Comparison of ENCODE assay signal across 20 cellular contexts in the genomic region with DNA sequence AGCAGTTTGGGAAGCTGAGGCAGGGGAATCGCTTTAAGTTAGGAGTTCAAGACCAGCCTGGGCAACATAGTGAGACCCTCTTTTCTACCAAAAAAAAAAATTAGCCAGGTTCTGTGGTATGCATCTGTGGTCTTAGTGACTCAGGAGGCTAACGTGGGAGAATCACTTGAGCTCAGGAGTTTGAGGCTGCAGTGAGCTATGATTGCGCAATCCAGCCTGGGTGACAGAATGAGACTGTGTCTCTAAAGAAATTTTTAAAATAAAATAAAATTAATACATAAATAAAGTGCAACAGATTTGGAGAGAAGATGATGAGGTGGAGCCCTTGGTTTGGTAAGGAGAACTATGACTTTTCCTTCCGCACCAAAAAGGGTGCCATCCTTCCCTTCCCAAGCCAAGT.
DNase-seq lines count a peak whose midpoint lies in the region; ATAC-seq, FAIRE-seq and TF ChIP-seq lines count a peak whose summit lies in the region.
"Had no signal": no experiment of that assay in that cellular context is flagged by ENCODE, and none has a peak within 500 bp of the region (broad histone marks: within the 10 kb centered on the region; RNA-seq: fewer than 3 reads in every experiment).

No MANE protein-coding gene starts in this region.

- H3K4me1 ChIP-seq in A549 (no peaks in the 10 kb centered on the region), IMR-90 (ENCODE audit: control insufficient read depth, insufficient read depth, low read length) (no peaks in the 10 kb centered on the region), H1 (replicated peaks in 1 of 4; ENCODE audit: control insufficient read depth in 3 of 4, insufficient read depth in 4 of 4, low read length in 3 of 4) (no peaks in the 10 kb centered on the region)
- H3K4me1 ChIP-seq: BLaER1, Caco-2, HAP-1 had no signal

- H2BK12ac ChIP-seq in H1 (ENCODE audit: low read depth, low read length): no peak overlapping the region

- in situ Hi-C loops in IMR-90 (cut with MboI; ENCODE audit: low sequenced_read_pairs): no loop called here

- BruUV-seq in IMR-90 (replicated peaks; lab: Mats Ljungman, UMichigan): no TSS peak

- H3K56ac ChIP-seq in IMR-90 (ENCODE audit: extremely low read depth, insufficient read depth, low read length) (no peak overlapping the region), H1 (replicated peaks; ENCODE audit: insufficient read length, low read depth, low read length) (no peak overlapping the region)

- H4K20me1 ChIP-seq in IMR-90 (ENCODE audit: insufficient read depth, low read length) (no peaks in the 10 kb centered on the region), H1 (replicated peaks in 1 of 2; ENCODE audit: control insufficient read depth in 1 of 2, insufficient read depth in 2 of 2, low read length in 2 of 2) (no peaks in the 10 kb centered on the region)
- H4K20me1 ChIP-seq: BLaER1 had no signal

- TF ChIP-seq RAD21 in A549 (conservative IDR thresholded peaks at IDR 0.05 in 1 of 2, IDR thresholded peaks at IDR 0.05 in 1 of 2) (no peak), IMR-90 (IDR thresholded peaks at IDR 0.05; ENCODE audit: low read length) (no peak), H1 (IDR thresholded peaks at IDR 0.05 in 1 of 2, conservative IDR thresholded peaks at IDR 0.05 in 1 of 2; ENCODE audit: low read depth in 2 of 2, low read length in 2 of 2) (no peak)

- H4K5ac ChIP-seq in IMR-90 (ENCODE audit: low read depth, low read length): no peak overlapping the region
- no peak overlapping the region for H4K5ac ChIP-seq in H1 (ENCODE audit: insufficient read length, low read depth, low read length)

- ATAC-seq in A549: no peak
- ATAC-seq in IMR-90 (ENCODE audit: low read depth): no peak
- ATAC-seq: CD8-positive, alpha-beta T cell; GM23338 had no signal

- H3K27me3 ChIP-seq in IMR-90 (ENCODE audit: control insufficient read depth, insufficient read depth, low read length) (no peaks in the 10 kb centered on the region), H1 (replicated peaks in 1 of 4; ENCODE audit: control insufficient read depth in 3 of 4, extremely low read depth in 1 of 4, insufficient read depth in 3 of 4, low read length in 3 of 4) (no peaks in the 10 kb centered on the region)
- H3K27me3 ChIP-seq: BLaER1 had no signal

- CTCF ChIA-PET in A549 (lab: Yijun Ruan, JAX): no interaction called here
- CTCF ChIA-PET in IMR-90 (lab: Yijun Ruan, JAX): no interaction called here
- CTCF ChIA-PET in H1 (lab: Charles Lee; ENCODE audit: partially characterized antibody): interaction anchor here (0.6 kb wide), 1 partner anchor 552 kb away, joined by 3 read pairs; no protein-coding TSS in a partner anchor

- no peaks in the 10 kb centered on the region for H3K79me1 ChIP-seq in IMR-90 (ENCODE audit: low read depth in 1 of 2, low read length in 2 of 2)
- H3K79me1 ChIP-seq in H1 (ENCODE audit: low read depth, low read length): no peaks in the 10 kb centered on the region

- H3K9me1 ChIP-seq in IMR-90 (ENCODE audit: insufficient read depth, low read length): no peaks in the 10 kb centered on the region

- H3K79me2 ChIP-seq in H1 (ENCODE audit: control insufficient read depth in 1 of 2, insufficient read depth in 2 of 2, low read length in 2 of 2): no peaks in the 10 kb centered on the region

- no peak overlapping the region for H2AFZ ChIP-seq in IMR-90 (replicated peaks; ENCODE audit: low read length, poor library complexity)
- no peak overlapping the region for H2AFZ ChIP-seq in H1 (ENCODE audit: low read length)
- H2AFZ ChIP-seq: GM23338 had no signal

- H3K23me2 ChIP-seq in H1 (ENCODE audit: low read depth, low read length): no peaks in the 10 kb centered on the region

- no peak overlapping the region for H4K91ac ChIP-seq in IMR-90 (ENCODE audit: insufficient read depth, low read depth, low read length)
- H4K91ac ChIP-seq in H1 (replicated peaks; ENCODE audit: insufficient read length, low read length): no peak overlapping the region

- H2AK9ac ChIP-seq in IMR-90 (replicated peaks; ENCODE audit: low read depth, low read length, poor library complexity): no peak overlapping the region

- H3K23ac ChIP-seq in IMR-90 (ENCODE audit: low read depth, low read length): no peak overlapping the region
- H3K23ac ChIP-seq in H1 (ENCODE audit: insufficient read length): no peak overlapping the region

- POLR2A ChIA-PET in A549 (lab: Yijun Ruan, JAX): no interaction called here
- POLR2A ChIA-PET in IMR-90 (lab: Charles Lee; ENCODE audit: unreplicated experiment): no interaction called here
- POLR2A ChIA-PET in H1 (lab: Charles Lee; ENCODE audit: partially characterized antibody): no interaction called here

- H2BK20ac ChIP-seq in IMR-90 (ENCODE audit: low read depth, low read length): no peak overlapping the region
- H2BK20ac ChIP-seq in H1 (ENCODE audit: low read length): no peak overlapping the region

- H4K8ac ChIP-seq in IMR-90 (ENCODE audit: low read depth in 2 of 2, low read length in 2 of 2) (no peak overlapping the region), H1 (ENCODE audit: extremely low read depth, insufficient read depth, low read length) (no peak overlapping the region)

- no peak overlapping the region for H3K27ac ChIP-seq in A549
- H3K27ac ChIP-seq in IMR-90 (ENCODE audit: insufficient read depth, low read length): no peak overlapping the region
- no peak overlapping the region for H3K27ac ChIP-seq in H1 (ENCODE audit: low read depth, low read length)
- H3K27ac ChIP-seq: BLaER1, C4-2B had no signal

- H2BK15ac ChIP-seq in IMR-90 (ENCODE audit: low read depth, low read length) (no peak overlapping the region), H1 (ENCODE audit: low read length) (no peak overlapping the region)

- TF ChIP-seq CTCF in A549 (IDR thresholded peaks at IDR 0.05) (no peak), IMR-90 (conservative IDR thresholded peaks at IDR 0.05; ENCODE audit: low read depth, low read length) (no peak), NB4 (IDR thresholded peaks at IDR 0.05; ENCODE audit: low read depth, low read length) (no peak), H1 (IDR thresholded peaks at IDR 0.05; ENCODE audit: control extremely low read depth in 1 of 3, insufficient read depth in 1 of 3, low read depth in 1 of 3, low read length in 3 of 3) (no peak)

- intact Hi-C loops in IMR-90 (cut with micrococcal nuclease): no loop called here

- TF ChIP-seq POLR2A in A549 (IDR thresholded peaks at IDR 0.05; ENCODE audit: low read length): no peak
- no peak for TF ChIP-seq POLR2A in IMR-90 (IDR thresholded peaks at IDR 0.05; ENCODE audit: low read depth, low read length)
- no peak for TF ChIP-seq POLR2A in NB4 (IDR thresholded peaks at IDR 0.05; ENCODE audit: extremely low read depth, insufficient read length)
- TF ChIP-seq POLR2A in H1 (IDR thresholded peaks at IDR 0.05; ENCODE audit: control extremely low read depth in 1 of 2, low read depth in 2 of 2, low read length in 2 of 2): no peak
- TF ChIP-seq POLR2A in GM12891 (IDR thresholded peaks at IDR 0.05; ENCODE audit: low read depth, low read length): no peak

- no peak overlapping the region for H2BK5ac ChIP-seq in IMR-90 (ENCODE audit: low read depth, low read length, poor library complexity, severe bottlenecking)
- H2BK5ac ChIP-seq in H1 (ENCODE audit: low read depth, low read length): no peak overlapping the region

- 24% methylated on average over 4 of the region's 4 CpGs for WGBS in A549 (ENCODE audit: missing lambda C conversion rate)
- no CpG with 5 or more reads among the region's 4 CpGs for WGBS in IMR-90 (ENCODE audit: extremely low coverage in 2 of 2, insufficient read length in 1 of 2), 2 experiments
- WGBS in H1 (ENCODE audit: extremely low coverage in 1 of 2, insufficient coverage in 1 of 2, insufficient read length in 1 of 2, insufficient replicate concordance in 2 of 2, low coverage in 1 of 2, low lambda C conversion rate in 2 of 2, missing lambda C conversion rate in 1 of 2), 2 experiments: 94% methylated on average over 4 of the region's 4 CpGs; no CpG with 5 or more reads in 1 of the 2 experiments

- H3K9ac ChIP-seq in IMR-90 (ENCODE audit: low read depth, low read length): no peak overlapping the region
- no peak overlapping the region for H3K9ac ChIP-seq in H1 (replicated peaks in 1 of 4; ENCODE audit: extremely low read depth in 1 of 4, low read depth in 3 of 4, low read length in 3 of 4)
- H3K9ac ChIP-seq: BLaER1 had no signal

- H3K14ac ChIP-seq in IMR-90 (replicated peaks; ENCODE audit: low read depth, low read length) (no peak overlapping the region), H1 (ENCODE audit: insufficient read length) (no peak overlapping the region)

- H2BK120ac ChIP-seq in IMR-90 (ENCODE audit: low read depth, low read length) (no peak overlapping the region), H1 (replicated peaks; ENCODE audit: low read depth, low read length) (no peak overlapping the region)

- no peak for FAIRE-seq in A549 (lab: Jason Lieb, UNC)
- FAIRE-seq in H1 (lab: Jason Lieb, UNC): no peak
- no peak for FAIRE-seq in GM12891 (lab: Jason Lieb, UNC)
- FAIRE-seq: G401.6, GM18507, H54 had no signal

- no peak overlapping the region for H2AK5ac ChIP-seq in IMR-90 (ENCODE audit: low read depth, low read length)
- H2AK5ac ChIP-seq in H1 (ENCODE audit: low read depth, low read length): no peak overlapping the region

- H3K36me3 ChIP-seq in IMR-90 (ENCODE audit: control insufficient read depth, insufficient read depth, low read length) (no peaks in the 10 kb centered on the region), H1 (ENCODE audit: control insufficient read depth in 2 of 4, insufficient read depth in 4 of 4, low read length in 3 of 4) (no peaks in the 10 kb centered on the region)
- H3K36me3 ChIP-seq: BLaER1, HAP-1 had no signal

- H3K4ac ChIP-seq in IMR-90 (ENCODE audit: low read depth, low read length): no peak overlapping the region
- no peak overlapping the region for H3K4ac ChIP-seq in H1 (replicated peaks; ENCODE audit: insufficient read length, low read depth, low read length)

- H3K9me3 ChIP-seq in A549 (no peaks in the 10 kb centered on the region), IMR-90 (ENCODE audit: control insufficient read depth, insufficient read depth, low read length) (peaks cover 10% of the 10 kb centered on the region; the same call in 1 of the 2 replicates), H1 (ENCODE audit: insufficient read depth in 2 of 2, low read depth in 1 of 2, low read length in 1 of 2) (0 out of 4 replicates have a peak, but pooled peaks cover 0 to 3% of the 10 kb centered on the region in 2 experiments)
- H3K9me3 ChIP-seq: BLaER1, Caco-2, HAP-1 had no signal

- no peak for DNase-seq in A549 (ENCODE audit: low read depth in 1 of 2, low spot score in 1 of 2)
- DNase-seq in IMR-90: no peak
- peak; percentile 6 for DNase-seq in NB4 (ENCODE audit: low read depth)
- DNase-seq in H1 (ENCODE audit: low read depth in 1 of 2, low spot score in 2 of 2): no peak
- DNase-seq in GM12891 (ENCODE audit: insufficient read length, low spot score): no peak
- DNase-seq in NCI-H2029 (lab: John Stamatoyannopoulos, UW): no peak
- DNase-seq in HK-2 (ENCODE audit: unreplicated experiment): no peak
- DNase-seq: Caco-2; CD4-positive, CD25-positive, alpha-beta regulatory T cell; CD8-positive, alpha-beta T cell; DMS153; DND-41; HFFc6 had no signal

- H3K4me3 ChIP-seq in A549 (no peak overlapping the region), IMR-90 (ENCODE audit: insufficient read depth, low read depth, low read length) (no peak overlapping the region), NB4 (ENCODE audit: low read depth, low read length) (no peak overlapping the region), H1 (ENCODE audit: extremely low read depth in 1 of 4, insufficient read depth in 2 of 4, low read depth in 3 of 4, low read length in 4 of 4) (no peak overlapping the region)
- H3K4me3 ChIP-seq: BLaER1, GM23338, HAP-1 had no signal

- dilution Hi-C loops in IMR-90 (cut with HindIII; ENCODE audit: low sequenced_read_pairs, unreplicated experiment): no loop called here

- TF ChIP-seq EP300 in A549 (IDR thresholded peaks at IDR 0.05): no peak
- no peak for TF ChIP-seq EP300 in H1 (IDR thresholded peaks at IDR 0.05; ENCODE audit: borderline replicate concordance in 1 of 2, low read depth in 2 of 2, low read length in 2 of 2)

- H3K18ac ChIP-seq in IMR-90 (ENCODE audit: low read depth, low read length) (no peak overlapping the region), H1 (ENCODE audit: extremely low read depth, low read length) (no peak overlapping the region)

- H3K4me2 ChIP-seq in A549 (no peak overlapping the region), IMR-90 (ENCODE audit: low read depth, low read length) (no peak overlapping the region), H1 (ENCODE audit: insufficient read depth in 1 of 2, low read depth in 2 of 2, low read length in 2 of 2) (no peak overlapping the region)
- H3K4me2 ChIP-seq: BLaER1, GM23338 had no signal
